1 cellular context compared by ENCODE assay signal in genomic region chr16:2753523-2754020, GRCh38.
TF ChIP-seq lines count a peak whose summit lies in the region.

No MANE protein-coding gene starts in this region.

TF ChIP-seq in HEK293T, 16 proteins besides CTCF, POLR2A, EP300 and RAD21 (continued from another document):
- no peak for TF ChIP-seq LEF1 (IDR thresholded peaks at IDR 0.05; ENCODE audit: borderline replicate concordance)
- no peak for TF ChIP-seq ARNT (IDR thresholded peaks at IDR 0.05)
- no peak for TF ChIP-seq SUZ12 (IDR thresholded peaks at IDR 0.05)
- no peak for TF ChIP-seq L3MBTL2 (conservative IDR thresholded peaks at IDR 0.05)
- TF ChIP-seq NFRKB (IDR thresholded peaks at IDR 0.05) = no peak
